In the genomic region with DNA sequence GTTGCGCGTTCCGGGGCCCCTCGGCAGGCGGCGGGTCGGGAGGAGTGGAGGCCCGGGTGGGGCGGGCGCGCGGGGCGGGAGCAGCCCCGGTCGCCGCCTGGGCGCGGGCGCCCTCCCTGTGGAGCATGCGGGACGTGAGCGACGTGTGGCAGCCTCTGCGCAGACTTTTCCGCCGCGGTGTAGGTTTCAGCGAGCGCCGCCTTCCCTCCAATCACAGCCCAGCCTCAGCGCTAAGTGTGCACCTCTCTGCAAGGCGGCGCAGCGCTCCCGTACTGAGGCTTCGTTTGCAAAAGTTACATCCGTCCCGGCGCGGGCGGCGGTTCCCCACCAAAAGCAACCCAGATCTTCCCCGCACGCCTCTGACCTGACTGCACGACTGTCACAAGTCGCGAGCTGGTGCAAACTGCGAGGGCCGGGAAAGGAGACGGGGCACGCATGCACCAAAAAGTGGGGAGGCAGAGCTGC, we compare ENCODE assay signal across 8 cellular contexts. TPM values are rescaled to one million over a fixed set of nuclear protein-coding genes. Genes with fewer than 3 reads are reported as not detected.
DNase-seq lines count a peak whose midpoint lies in the region; ATAC-seq and TF ChIP-seq lines count a peak whose summit lies in the region.

No MANE protein-coding gene starts in this region.

- H3K27me3 ChIP-seq in left lung = no peaks in the 10 kb centered on the region

- H3K36me3 ChIP-seq in left lung = peaks cover 0 to 4% of the 10 kb centered on the region in 2 donors

- TF ChIP-seq CTCF in left lung (IDR thresholded peaks at IDR 0.05) = no peak

- H3K9me3 ChIP-seq in left lung = no peaks in the 10 kb centered on the region

- peak; percentile 52 for ATAC-seq in GM21619 (IDR thresholded peaks at IDR 0.05; ENCODE audit: unreplicated experiment)
- peak; percentile 60 for ATAC-seq in left lung

- peak overlapping the region; percentile 2 to 96 for H3K27ac ChIP-seq in left lung

- H3K4me3 ChIP-seq in left lung = peak overlapping the region; percentile 66 to 94

- intact Hi-C loops in left lung (cut with DNase I) = loop anchor here in 1 of 2 donors (5.0 kb wide), 1 partner anchor 201 kb away; no protein-coding TSS in a partner anchor

- peak; percentile 42 for DNase-seq in DMS53 treated with DMSO at 0.1 percent for 48 hours (lab: John Stamatoyannopoulos, UW; ENCODE audit: unreplicated experiment)
- DNase-seq in Kasumi-1 (lab: John Stamatoyannopoulos, UW) = peak; percentile 58 to 71
- peak; percentile 77 for DNase-seq in activated CD4-positive, alpha-beta T cell treated with anti-CD3 and anti-CD28 coated beads for 1 hour
- DNase-seq in cerebellar cortex (ENCODE audit: low spot score) = peak; percentile 56
- peak; percentile 84 to 94 for DNase-seq in left lung
- peak; percentile 80 for DNase-seq in stimulated activated CD4-positive, alpha-beta T cell treated with anti-CD3 and anti-CD28 coated beads, Interleukin-4, amount 100 ng/mL, for 1 hour
- DNase-seq in COR-L47 (lab: John Stamatoyannopoulos, UW) = no peak

- H3K4me1 ChIP-seq in left lung = peaks cover 14 to 67% of the 10 kb centered on the region in 2 donors

RNA-seq across cellular contexts. Expression of gene PFKFB3, which starts 1.2 kb away (rescaled TPM):
- 100 to 1,000 TPM in 1 of 2 donors, 10 to 100 TPM in 1; 41.8 to 120 TPM for total RNA-seq in left lung
